24 cellular contexts compared by ENCODE assay signal in the genomic region with DNA sequence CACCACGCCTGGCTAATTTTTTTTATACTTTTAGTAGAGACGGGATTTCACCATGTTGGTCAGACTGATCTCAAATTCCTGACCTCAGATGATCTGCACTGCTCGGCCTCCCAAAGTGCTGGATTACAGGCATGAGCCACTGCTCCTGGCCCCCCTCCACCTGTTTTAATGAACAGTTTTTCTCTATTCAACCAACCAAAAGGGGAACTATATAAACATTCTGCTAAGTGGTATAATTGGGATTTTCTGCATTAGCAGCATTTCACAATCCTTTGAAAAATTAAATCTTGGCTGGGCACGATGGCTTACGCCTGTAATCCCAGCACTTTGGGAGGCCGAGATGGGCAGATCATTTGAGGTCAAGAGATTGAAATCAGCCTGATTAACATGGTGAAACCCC.
"Had no signal": no experiment of that assay in that cellular context is flagged by ENCODE, and none has a peak within 500 bp of the region (broad histone marks: within the 10 kb centered on the region; RNA-seq: fewer than 3 reads in every experiment).

No MANE protein-coding gene starts in this region.

- H3K4me3 ChIP-seq: neural progenitor cell, ovary, prostate gland, right lobe of liver, sigmoid colon, stomach, thoracic aorta, thyroid gland, tibial nerve, upper lobe of left lung, vagina had no signal

- H3K27me3 ChIP-seq: neural progenitor cell, ovary, right lobe of liver, sigmoid colon, stomach, thyroid gland, tibial nerve, upper lobe of left lung, vagina had no signal

- DNase-seq: naive thymus-derived CD8-positive, alpha-beta T cell; occipital lobe; ovary; retina; right cardiac atrium; right lobe of liver; sigmoid colon; small intestine; stimulated activated CD4-positive, alpha-beta T cell treated with anti-CD3 and anti-CD28 coated beads, Interleukin-15, amount 100 ng/mL, for 24 hours; stimulated activated CD4-positive, alpha-beta T cell treated with anti-CD3 and anti-CD28 coated beads, Interleukin-2, amount 100 ng/mL, for 24 hours; stimulated activated CD4-positive, alpha-beta T cell treated with anti-CD3 and anti-CD28 coated beads, Interleukin-2, amount 100 ng/mL, for 48 hours; stimulated activated CD4-positive, alpha-beta T cell treated with anti-CD3 and anti-CD28 coated beads, Interleukin-4, amount 100 ng/mL, for 24 hours; stimulated activated naive B cell treated with anti-CD40 and anti-IgM and Interleukin-4, amounts not matched to agents 10 μg/mL and 1 μg/mL and 100 μg/mL, for 72 hours; stimulated activated naive CD4-positive, alpha-beta T cell treated with Interleukin-2 at 50 U/mL for 16 hours; stomach; thyroid gland; trophoblast cell; upper lobe of left lung had no signal

- H3K36me3 ChIP-seq: ovary, prostate gland, thoracic aorta, thyroid gland had no signal

- ATAC-seq: naive thymus-derived CD8-positive, alpha-beta T cell; right cardiac atrium; right lobe of liver; stimulated activated effector memory CD8-positive, alpha-beta T cell treated with anti-CD3 and anti-CD28 coated beads, Interleukin-12 subunit alpha, Interleukin-12 subunit beta, amount 100 ng/mL, for 72 hours; stimulated activated naive B cell treated with anti-CD40 and anti-IgM and Interleukin-4, amounts not matched to agents 10 μg/mL and 1 μg/mL and 100 μg/mL, for 72 hours had no signal

- H3K27ac ChIP-seq: neural progenitor cell, ovary, prostate gland, right lobe of liver, sigmoid colon, stomach, thoracic aorta, thyroid gland, tibial nerve, upper lobe of left lung, vagina had no signal

- H3K9me3 ChIP-seq: ovary, prostate gland, right lobe of liver, sigmoid colon, stomach, thoracic aorta, thyroid gland, tibial nerve, upper lobe of left lung, vagina had no signal

- H3K4me1 ChIP-seq: neural progenitor cell, prostate gland, right lobe of liver, sigmoid colon, stomach, thyroid gland, tibial nerve, upper lobe of left lung, vagina had no signal
